26 cellular contexts compared by ENCODE assay signal in genomic region chr3:14140668-14141067, GRCh38. TPM values are rescaled to one million over a fixed set of nuclear protein-coding genes. Genes with fewer than 3 reads are reported as not detected.
A peak's percentile ranks its signal among the peaks of the same experiment; 100 is the strongest.
DNase-seq lines count a peak whose midpoint lies in the region; ATAC-seq and TF ChIP-seq lines count a peak whose summit lies in the region.
"Had no signal": no experiment of that assay in that cellular context is flagged by ENCODE, and none has a peak within 500 bp of the region (broad histone marks: within the 10 kb centered on the region; RNA-seq: fewer than 3 reads in every experiment).

No MANE protein-coding gene starts in this region.

- POLR2A ChIA-PET in AG04450 (lab: Yijun Ruan, JAX) = interaction anchor here (1.2 to 5.7 kb wide), 2 partner anchors 15 to 38 kb away, joined by 3 to 50 read pairs; partner anchors contain the start of genes CHCHD4, LSM3 and TMEM43
- POLR2A ChIA-PET in CD4-positive, alpha-beta memory T cell (lab: Charles Lee; ENCODE audit: partially characterized antibody) = interaction anchor here (0.6 to 18.6 kb wide), 3 partner anchors 9 to 36 kb away, joined by 3 to 342 read pairs (median 220); partner anchors contain the start of genes CHCHD4, LSM3, TMEM43 and XPC
- POLR2A ChIA-PET in naive thymus-derived CD4-positive, alpha-beta T cell (lab: Charles Lee) = interaction anchor here (2.8 to 7.2 kb wide), 3 partner anchors 15 to 38 kb away, joined by 14 to 96 read pairs (median 22); partner anchors contain the start of genes CHCHD4, LSM3, TMEM43 and XPC

- intact Hi-C loops in CD4-positive, alpha-beta memory T cell (cut with micrococcal nuclease) = loop anchor here (5.0 kb wide), 1 partner anchor 243 kb away; no protein-coding TSS in a partner anchor
- intact Hi-C loops in naive thymus-derived CD4-positive, alpha-beta T cell (cut with micrococcal nuclease) = loop anchor here in 1 of 2 donors (5.0 to 10.0 kb wide), 2 partner anchors 486 to 1128 kb away; no protein-coding TSS in a partner anchor

- DNase-seq in AG04450 (ENCODE audit: low read depth, low spot score) (no peak), WERI-Rb-1 (no peak), cerebellar cortex (ENCODE audit: low spot score) (no peak)
- DNase-seq in CD4-positive, alpha-beta memory T cell = no peak
- no peak for DNase-seq in naive thymus-derived CD4-positive, alpha-beta T cell
- DNase-seq: activated CD4-positive, alpha-beta T cell treated with anti-CD3 and anti-CD28 coated beads for 4 hours; activated naive CD4-positive, alpha-beta T cell treated with Interleukin-2 at 50 U/mL for 16 hours; C1 segment of cervical spinal cord; dermis blood vessel endothelial cell; gastrocnemius medialis; NCI-H1436 treated with DMSO at 0.1 percent for 48 hours; NCI-H345; ovary; stimulated activated CD4-positive, alpha-beta T cell treated with anti-CD3 and anti-CD28 coated beads, Interleukin-1b, Interleukin-23, amount 100 ng/mL, for 48 hours; T-helper 2 cell; upper lobe of right lung had no signal

- peaks cover 61% of the 10 kb centered on the region for H3K4me1 ChIP-seq in CD4-positive, alpha-beta memory T cell (ENCODE audit: insufficient read depth, low read length)
- H3K4me1 ChIP-seq in naive thymus-derived CD4-positive, alpha-beta T cell (ENCODE audit: control insufficient read depth in 2 of 2, insufficient read depth in 2 of 2, low read length in 2 of 2) = peaks cover 50 to 52% of the 10 kb centered on the region in 2 donors

- no peaks in the 10 kb centered on the region for H3K9me3 Mint-ChIP-seq in CD4-positive, alpha-beta memory T cell
- H3K9me3 Mint-ChIP-seq in naive thymus-derived CD4-positive, alpha-beta T cell = no peaks in the 10 kb centered on the region
- H3K9me3 Mint-ChIP-seq: GM23338, nephron had no signal

- no peak for ATAC-seq in naive thymus-derived CD4-positive, alpha-beta T cell
- ATAC-seq in HG02852 (IDR thresholded peaks at IDR 0.05; ENCODE audit: unreplicated experiment) (no peak), HG03378 (IDR thresholded peaks at IDR 0.05; ENCODE audit: unreplicated experiment) (no peak)
- ATAC-seq: gastrocnemius medialis, GM23338, upper lobe of right lung had no signal

- peak overlapping the region; percentile 95 to 100 (median 100) for H3K27ac Mint-ChIP-seq in CD4-positive, alpha-beta memory T cell
- H3K27ac Mint-ChIP-seq in naive thymus-derived CD4-positive, alpha-beta T cell = peak overlapping the region in 8 of 9 donors; percentile 56 to 100 (median 96)
- H3K27ac Mint-ChIP-seq: GM23338, nephron had no signal

- no peak overlapping the region for H3K4me3 ChIP-seq in AG04450 (ENCODE audit: low read depth, low read length)
- no peak overlapping the region for H3K4me3 ChIP-seq in CD4-positive, alpha-beta memory T cell (ENCODE audit: low read length in 2 of 2)
- no peak overlapping the region for H3K4me3 ChIP-seq in naive thymus-derived CD4-positive, alpha-beta T cell (ENCODE audit: low read length)
- no peak overlapping the region for H3K4me3 ChIP-seq in WERI-Rb-1 (ENCODE audit: low read depth, low read length)
- H3K4me3 ChIP-seq: adrenal gland, gastrocnemius medialis, GM23338, hepatocyte, ovary, smooth muscle cell, upper lobe of right lung had no signal

- TF ChIP-seq CTCF in AG04450 (IDR thresholded peaks at IDR 0.05; ENCODE audit: low read depth, low read length) (no peak), WERI-Rb-1 (IDR thresholded peaks at IDR 0.05; ENCODE audit: low read depth, low read length) (no peak)

- H3K4me3 Mint-ChIP-seq in CD4-positive, alpha-beta memory T cell = peak overlapping the region in 3 of 8 donors; percentile 56 to 71 (median 69)
- H3K4me3 Mint-ChIP-seq in naive thymus-derived CD4-positive, alpha-beta T cell = no peak overlapping the region
- H3K4me3 Mint-ChIP-seq: GM23338, nephron had no signal

- peaks cover 17% of the 10 kb centered on the region for H3K36me3 ChIP-seq in CD4-positive, alpha-beta memory T cell (ENCODE audit: insufficient read depth, low read length)
- H3K36me3 ChIP-seq in naive thymus-derived CD4-positive, alpha-beta T cell (ENCODE audit: control insufficient read depth in 2 of 3, insufficient read depth in 3 of 3, low read length in 3 of 3) = peaks cover 0 to 68% (median 6%) of the 10 kb centered on the region in 3 experiments
- H3K36me3 ChIP-seq in WERI-Rb-1 = peaks cover 51% of the 10 kb centered on the region
- H3K36me3 ChIP-seq: ovary had no signal

- peaks cover 29 to 60% of the 10 kb centered on the region in 2 donors for H3K36me3 Mint-ChIP-seq in CD4-positive, alpha-beta memory T cell
- H3K36me3 Mint-ChIP-seq in naive thymus-derived CD4-positive, alpha-beta T cell = peaks cover 5 to 30% (median 6%) of the 10 kb centered on the region in 5 donors

- no peaks in the 10 kb centered on the region for H3K9me3 ChIP-seq in AG04450 (ENCODE audit: control insufficient read depth, insufficient read depth, low read length)
- no peaks in the 10 kb centered on the region for H3K9me3 ChIP-seq in CD4-positive, alpha-beta memory T cell (ENCODE audit: control insufficient read depth in 1 of 2, low read length in 2 of 2)
- H3K9me3 ChIP-seq in naive thymus-derived CD4-positive, alpha-beta T cell (ENCODE audit: control insufficient read depth in 2 of 3, low read length in 3 of 3) = no peaks in the 10 kb centered on the region
- H3K9me3 ChIP-seq in WERI-Rb-1 (ENCODE audit: severe bottlenecking) = no peaks in the 10 kb centered on the region
- H3K9me3 ChIP-seq: adrenal gland, gastrocnemius medialis, ovary, upper lobe of right lung had no signal

- CTCF ChIA-PET in AG04450 (lab: Charles Lee) = no interaction called here
- CTCF ChIA-PET in CD4-positive, alpha-beta memory T cell (lab: Charles Lee; ENCODE audit: partially characterized antibody) = interaction anchor here (1.1 to 3.2 kb wide), 2 partner anchors 16 to 63 kb away, joined by 4 to 10 read pairs; partner anchors contain the start of genes CHCHD4 and TMEM43
- CTCF ChIA-PET in naive thymus-derived CD4-positive, alpha-beta T cell (lab: Charles Lee) = interaction anchor here (2.7 kb wide), 1 partner anchor 16 kb away, joined by 12 read pairs; the partner anchor contains the start of genes CHCHD4 and TMEM43

- peaks cover 46 to 72% (median 54%) of the 10 kb centered on the region in 4 donors for H3K4me1 Mint-ChIP-seq in CD4-positive, alpha-beta memory T cell
- H3K4me1 Mint-ChIP-seq in naive thymus-derived CD4-positive, alpha-beta T cell = peaks cover 30 to 56% (median 46%) of the 10 kb centered on the region in 7 donors

- H3K27me3 ChIP-seq in AG04450 (ENCODE audit: control insufficient read depth, insufficient read depth, low read length) (no peaks in the 10 kb centered on the region), WERI-Rb-1 (ENCODE audit: insufficient read depth, low read depth, severe bottlenecking) (no peaks in the 10 kb centered on the region)
- H3K27me3 ChIP-seq in CD4-positive, alpha-beta memory T cell (ENCODE audit: insufficient read depth, low read length) = no peaks in the 10 kb centered on the region
- no peaks in the 10 kb centered on the region for H3K27me3 ChIP-seq in naive thymus-derived CD4-positive, alpha-beta T cell (ENCODE audit: control insufficient read depth in 2 of 2, insufficient read depth in 2 of 2, low read length in 2 of 2)
- H3K27me3 ChIP-seq: adrenal gland, gastrocnemius medialis, hepatocyte, ovary, upper lobe of right lung had no signal

- H3K27me3 Mint-ChIP-seq in CD4-positive, alpha-beta memory T cell = no peaks in the 10 kb centered on the region
- no peaks in the 10 kb centered on the region for H3K27me3 Mint-ChIP-seq in naive thymus-derived CD4-positive, alpha-beta T cell

- H3K27ac ChIP-seq in AG04450 (ENCODE audit: low read depth, low read length) = peak overlapping the region; percentile 2
- H3K27ac ChIP-seq in CD4-positive, alpha-beta memory T cell (ENCODE audit: low read depth, low read length) = peak overlapping the region; percentile 95
- H3K27ac ChIP-seq in cingulate gyrus (ENCODE audit: low read depth, low read length) = peak overlapping the region; percentile 35
- peak overlapping the region; percentile 79 for H3K27ac ChIP-seq in naive thymus-derived CD4-positive, alpha-beta T cell (ENCODE audit: low read depth, low read length)
- no peak overlapping the region for H3K27ac ChIP-seq in WERI-Rb-1
- H3K27ac ChIP-seq: adrenal gland, hepatocyte, HL-60, KMS-11, ovary had no signal

RNA-seq across cellular contexts. Expression of gene TMEM43, which starts 15.8 kb away (rescaled TPM):
- 111 and 117 TPM in 2 replicates for polyA plus RNA-seq in AG04450 (2011; rRNA removed)
- polyA minus RNA-seq in AG04450 (2011; rRNA and poly(A)+ RNA removed) = 75.5 and 95.0 TPM in 2 replicates
- 10 to 100 TPM; 69.3 to 69.7 TPM for total RNA-seq in CD4-positive, alpha-beta memory T cell
- polyA plus RNA-seq in CD4-positive, alpha-beta memory T cell = 100 to 1,000 TPM in 1 of 2 donors, 10 to 100 TPM in 1; 83.8 to 143 TPM
- total RNA-seq in naive thymus-derived CD4-positive, alpha-beta T cell = 10 to 100 TPM; 30.1 to 54.8 (median 46.5) TPM
- 10 to 100 TPM; 55.6 to 55.8 TPM for polyA plus RNA-seq in naive thymus-derived CD4-positive, alpha-beta T cell

RNA-seq across cellular contexts. Expression of gene CHCHD4, which starts 16.0 kb away (rescaled TPM):
- 9.8 and 11.4 TPM in 2 replicates for polyA plus RNA-seq in AG04450 (2011; rRNA removed)
- 3.8 and 4.1 TPM in 2 replicates for polyA minus RNA-seq in AG04450 (2011; rRNA and poly(A)+ RNA removed)
- 1 to 10 TPM; 7.5 to 9.3 TPM for total RNA-seq in CD4-positive, alpha-beta memory T cell
- polyA plus RNA-seq in CD4-positive, alpha-beta memory T cell = 10 to 100 TPM; 17.4 to 17.5 TPM
- 10 to 100 TPM in 1 of 5 experiments, 1 to 10 TPM in 4; 3.3 to 14.1 (median 8.4) TPM for total RNA-seq in naive thymus-derived CD4-positive, alpha-beta T cell
- 10 to 100 TPM in 1 of 2 donors, 1 to 10 TPM in 1; 9.8 to 12.6 TPM for polyA plus RNA-seq in naive thymus-derived CD4-positive, alpha-beta T cell

RNA-seq across cellular contexts. Expression of gene XPC, which starts 37.7 kb away (rescaled TPM):
- polyA plus RNA-seq in AG04450 (2011; rRNA removed) = 38.4 and 39.0 TPM in 2 replicates
- polyA minus RNA-seq in AG04450 (2011; rRNA and poly(A)+ RNA removed) = 47.3 and 50.0 TPM in 2 replicates
- 100 to 1,000 TPM; 104 to 108 TPM for total RNA-seq in CD4-positive, alpha-beta memory T cell
- polyA plus RNA-seq in CD4-positive, alpha-beta memory T cell = 10 to 100 TPM; 32.9 to 57.5 TPM
- total RNA-seq in naive thymus-derived CD4-positive, alpha-beta T cell = 10 to 100 TPM; 56.3 to 94.8 (median 78.1) TPM
- 10 to 100 TPM; 50.0 to 54.2 TPM for polyA plus RNA-seq in naive thymus-derived CD4-positive, alpha-beta T cell

RNA-seq across cellular contexts. Expression of gene LSM3, which starts 37.9 kb away (rescaled TPM):
- 7.4 and 11.9 TPM in 2 replicates for polyA plus RNA-seq in AG04450 (2011; rRNA removed)
- 1.4 and 2.3 TPM in 2 replicates for polyA minus RNA-seq in AG04450 (2011; rRNA and poly(A)+ RNA removed)
- 1 to 10 TPM; 7.2 to 8.2 TPM for total RNA-seq in CD4-positive, alpha-beta memory T cell
- 10 to 100 TPM; 22.1 to 30.7 TPM for polyA plus RNA-seq in CD4-positive, alpha-beta memory T cell
- total RNA-seq in naive thymus-derived CD4-positive, alpha-beta T cell = 10 to 100 TPM in 1 of 5 experiments, 1 to 10 TPM in 4; 6.0 to 14.1 (median 8.0) TPM
- polyA plus RNA-seq in naive thymus-derived CD4-positive, alpha-beta T cell = 10 to 100 TPM; 10.5 to 26.2 TPM
